24 cellular contexts compared by ENCODE assay signal in the genomic region with DNA sequence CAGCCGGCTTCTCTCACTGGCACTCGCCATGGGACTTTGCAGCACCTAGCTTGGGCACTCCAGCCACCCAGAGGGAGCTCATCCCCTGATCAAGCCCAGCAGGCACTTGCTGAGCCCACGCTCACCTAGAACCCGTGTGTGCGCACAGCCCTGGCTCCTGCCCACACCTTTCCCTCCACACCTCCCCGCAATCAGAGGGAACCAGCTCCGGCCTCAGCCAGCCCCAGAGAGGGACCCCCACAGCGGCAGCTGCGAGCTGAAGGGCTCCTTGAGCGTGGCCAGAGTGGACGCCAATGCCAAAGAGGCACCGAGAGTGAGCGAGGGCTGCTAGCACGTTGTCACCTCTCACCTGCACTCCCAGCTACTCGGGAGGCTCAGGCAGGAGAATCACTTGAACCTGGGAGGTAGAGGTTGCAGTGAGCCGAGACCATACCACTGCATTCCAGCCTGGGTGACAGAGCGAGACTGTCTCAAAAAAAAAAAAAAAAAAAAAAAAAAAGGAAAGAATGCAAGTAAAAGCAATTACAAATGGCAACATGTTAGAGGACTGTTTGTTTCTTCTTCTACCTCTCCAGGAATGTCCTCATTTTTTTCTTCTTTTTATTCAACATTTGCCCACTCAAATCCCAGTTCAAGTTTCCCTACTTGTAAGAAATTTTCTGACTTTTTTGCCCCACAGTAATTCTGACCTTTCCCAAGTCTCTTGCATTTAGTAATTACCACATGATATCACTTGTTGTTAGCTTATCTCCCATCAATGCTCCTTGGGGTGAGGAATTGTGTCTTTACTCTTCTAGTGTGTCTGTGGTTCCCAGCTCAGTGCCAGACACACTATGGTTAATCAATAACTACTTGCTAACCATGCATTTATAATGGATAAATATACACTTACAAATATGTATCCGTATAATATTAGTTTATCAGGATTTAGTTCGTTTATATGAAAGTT. TPM values are rescaled to one million over a fixed set of nuclear protein-coding genes. Genes with fewer than 3 reads are reported as not detected.
DNase-seq lines count a peak whose midpoint lies in the region; ATAC-seq, FAIRE-seq and TF ChIP-seq lines count a peak whose summit lies in the region.
"Had no signal": no experiment of that assay in that cellular context is flagged by ENCODE, and none has a peak within 500 bp of the region (broad histone marks: within the 10 kb centered on the region; RNA-seq: fewer than 3 reads in every experiment).

No MANE protein-coding gene starts in this region.

- H3K23ac ChIP-seq in mesendoderm (ENCODE audit: low read length) = no peak overlapping the region

- CTCF ChIA-PET in K562 (lab: Yijun Ruan, JAX; ENCODE audit: low intra/inter-chr PET ratio) = no interaction called here

- H3K4me3 ChIP-seq in K562 (no peak overlapping the region), mesendoderm (ENCODE audit: low read length) (no peak overlapping the region), testis (peak overlapping the region; percentile 4 to 46)
- H3K4me3 ChIP-seq: esophagus muscularis mucosa, hepatocyte, prostate gland, upper lobe of left lung had no signal

- POLR2A ChIA-PET in K562 (lab: Yijun Ruan, JAX) = interaction anchor here (1.1 to 2.0 kb wide), 5 partner anchors 8 to 18 kb away, joined by 3 to 8 read pairs (median 7); no protein-coding TSS in a partner anchor

- no peak overlapping the region for H4K5ac ChIP-seq in mesendoderm (ENCODE audit: low read length)

- H3K9me3 ChIP-seq in K562 (replicated peaks; ENCODE audit: control insufficient read depth, insufficient read depth, low read depth, low read length) = no peaks in the 10 kb centered on the region
- H3K9me3 ChIP-seq in testis = no peaks in the 10 kb centered on the region
- H3K9me3 ChIP-seq: esophagus muscularis mucosa, prostate gland, upper lobe of left lung had no signal

- intact Hi-C loops in K562 (cut with micrococcal nuclease) (no loop called here), testis (cut with DNase I; ENCODE audit: low total_unique reads) (no loop called here)

- FAIRE-seq in K562 (lab: Jason Lieb, UNC) = no peak
- FAIRE-seq: astrocyte, H1 had no signal

- H3K27ac ChIP-seq in K562 (ENCODE audit: extremely low read depth, low read depth, low read length) (no peak overlapping the region), mesendoderm (ENCODE audit: low read depth, low read length) (peak overlapping the region; percentile 42), testis (no peak overlapping the region)
- H3K27ac ChIP-seq: C4-2B, hepatocyte, prostate gland, upper lobe of left lung had no signal

- DNase-seq in K562 (ENCODE audit: extremely low read depth in 1 of 4, low spot score in 3 of 4) (no peak), mesendoderm (peak; percentile 82), testis (no peak), G401 (ENCODE audit: low spot score) (no peak)
- DNase-seq: foreskin fibroblast; HFFc6; IMR-90; left cardiac atrium; NCI-H1048; NCI-H446 treated with DMSO at 0.1 percent for 48 hours; NCI-H774; SIG-M5; stimulated activated CD4-positive, alpha-beta T cell treated with anti-CD3 and anti-CD28 coated beads, Interleukin-4, amount 100 ng/mL, for 24 hours; SW 1271 had no signal

- H3K18ac ChIP-seq in mesendoderm (ENCODE audit: low read length) = no peak overlapping the region

- no peak overlapping the region for H3K9ac ChIP-seq in K562 (ENCODE audit: insufficient read depth in 1 of 2, low read depth in 2 of 2, low read length in 2 of 2)
- H3K9ac ChIP-seq in mesendoderm (ENCODE audit: low read length) = no peak overlapping the region

- no peaks in the 10 kb centered on the region for H4K20me1 ChIP-seq in K562 (replicated peaks; ENCODE audit: control insufficient read depth, insufficient read depth, low read length)

- no peak overlapping the region for H2AK5ac ChIP-seq in mesendoderm (ENCODE audit: low read length)

- H2BK5ac ChIP-seq in mesendoderm (ENCODE audit: low read length) = peak overlapping the region; percentile 43

- H3K4me1 ChIP-seq in K562 (replicated peaks in 1 of 2; ENCODE audit: control insufficient read depth in 2 of 2, insufficient read depth in 2 of 2, low read length in 2 of 2) (peaks cover 9 to 13% of the 10 kb centered on the region in 2 experiments; a peak in 3 of 5 replicates), mesendoderm (ENCODE audit: control insufficient read depth, low read depth, low read length) (peaks cover 3% of the 10 kb centered on the region), testis (peaks cover 32% of the 10 kb centered on the region)
- H3K4me1 ChIP-seq: prostate gland had no signal

- H3K79me2 ChIP-seq in K562 (ENCODE audit: control insufficient read depth, insufficient read depth, low read length) = no peaks in the 10 kb centered on the region
- no peaks in the 10 kb centered on the region for H3K79me2 ChIP-seq in mesendoderm (ENCODE audit: control insufficient read depth, insufficient read depth, low read length)
- H3K79me2 ChIP-seq: hepatocyte had no signal

- no peak overlapping the region for H3K4ac ChIP-seq in mesendoderm (ENCODE audit: low read depth, low read length)

- no peak overlapping the region for H4K8ac ChIP-seq in mesendoderm (ENCODE audit: low read depth, low read length)

- H3K79me1 ChIP-seq in mesendoderm (ENCODE audit: low read length) = no peaks in the 10 kb centered on the region

- H3K27me3 ChIP-seq in K562 (ENCODE audit: control insufficient read depth in 2 of 2, insufficient read depth in 2 of 2, low read length in 2 of 2) (no peaks in the 10 kb centered on the region; a peak in 1 of 5 replicates), mesendoderm (ENCODE audit: insufficient read depth, low read length, poor library complexity) (no peaks in the 10 kb centered on the region), testis (no peaks in the 10 kb centered on the region)
- H3K27me3 ChIP-seq: esophagus muscularis mucosa, hepatocyte, upper lobe of left lung had no signal

- ATAC-seq in K562 (peak; percentile 10; the same call in 1 of the 3 replicates), HG03097 (IDR thresholded peaks at IDR 0.05; ENCODE audit: low FRiP score, unreplicated experiment) (no peak), HG03565 (IDR thresholded peaks at IDR 0.05; ENCODE audit: unreplicated experiment) (no peak)

- no peak for TF ChIP-seq EP300 in Ishikawa (IDR thresholded peaks at IDR 0.05; ENCODE audit: borderline replicate concordance)
- no peak for TF ChIP-seq EP300 in K562 (IDR thresholded peaks at IDR 0.05; ENCODE audit: low read length)

- H2BK15ac ChIP-seq in mesendoderm (replicated peaks; ENCODE audit: low read depth) = no peak overlapping the region

- no TSS peak for BruUV-seq in K562 (replicated peaks; lab: Mats Ljungman, UMichigan)

- no peaks in the 10 kb centered on the region for H3K9me1 ChIP-seq in K562 (ENCODE audit: control insufficient read depth, insufficient read depth, low read length)

- H3K56ac ChIP-seq in mesendoderm (ENCODE audit: low read length) = peak overlapping the region; percentile 0

- TF ChIP-seq POLR2A in K562 (conservative IDR thresholded peaks at IDR 0.05) (no peak), testis (IDR thresholded peaks at IDR 0.05) (no peak)

- TF ChIP-seq RAD21 in Ishikawa (IDR thresholded peaks at IDR 0.05; ENCODE audit: low read depth) (no peak), K562 (CRISPR knock-in tag; conservative IDR thresholded peaks at IDR 0.05 in 1 of 2, IDR thresholded peaks at IDR 0.05 in 1 of 2) (no peak)

- H2AFZ ChIP-seq in K562 (ENCODE audit: low read depth, low read length) = no peak overlapping the region
- H2AFZ ChIP-seq: hepatocyte had no signal

- H3K36me3 ChIP-seq in K562 (ENCODE audit: control insufficient read depth, insufficient read depth, low read length) = no peaks in the 10 kb centered on the region
- H3K36me3 ChIP-seq in mesendoderm (ENCODE audit: control insufficient read depth, insufficient read depth, low read length) = no peaks in the 10 kb centered on the region
- H3K36me3 ChIP-seq in testis (ENCODE audit: low read depth, missing control alignments) = no peaks in the 10 kb centered on the region
- H3K36me3 ChIP-seq: esophagus muscularis mucosa, prostate gland, upper lobe of left lung had no signal

- H2BK120ac ChIP-seq in mesendoderm (ENCODE audit: low read depth, low read length) = no peak overlapping the region

- in situ Hi-C loops in K562 (cut with MboI) (no loop called here), G401 (cut with HindIII; ENCODE audit: low sequenced_read_pairs) (no loop called here)

- 62% methylated on average over 15 of the region's 19 CpGs for WGBS in K562 (ENCODE audit: insufficient coverage, low coverage, missing lambda C conversion rate)
- WGBS in mesendoderm (ENCODE audit: extremely low coverage, insufficient coverage, low lambda C conversion rate) = 100% methylated on average over 1 of the region's 19 CpGs
- WGBS in testis, 2 donors = 64 to 72% methylated on average over 12 to 19 of the region's 19 CpGs

- H3K4me2 ChIP-seq in K562 (ENCODE audit: insufficient read depth, low read length) = no peak overlapping the region
- H3K4me2 ChIP-seq in mesendoderm (ENCODE audit: low read length) = no peak overlapping the region
- H3K4me2 ChIP-seq: hepatocyte had no signal

- TF ChIP-seq CTCF in K562 (IDR thresholded peaks at IDR 0.05 in 2 of 3, conservative IDR thresholded peaks at IDR 0.05 in 1 of 3; ENCODE audit: insufficient read depth in 2 of 3, low read depth in 1 of 3, low read length in 3 of 3) = no peak
- no peak for TF ChIP-seq CTCF in testis (IDR thresholded peaks at IDR 0.05)

RNA-seq across cellular contexts. Expression of a gene that starts 40.6 kb away (rescaled TPM):
- total RNA-seq in K562 (2011; cell fraction: chromatin; rRNA removed; ENCODE audit: low replicate concordance) = 39.5 and 67.1 TPM in 2 replicates
- 22.7 and 28.6 TPM in 2 replicates for total RNA-seq in K562 (2011; cell fraction: nucleolus; rRNA removed)
- total RNA-seq in K562 (2011; cell fraction: nucleoplasm; rRNA removed) = 36.4 and 54.3 TPM in 2 replicates
- 4.1 and 6.3 TPM in 2 replicates for total RNA-seq in K562 (2014; rRNA removed)
- total RNA-seq in K562 (2014; rRNA removed; fragmentation: Illumina TruSeq; extraction: Trizol) = 4.4 and 4.9 TPM in 2 replicates
- 2.9 and 3.6 TPM in 2 replicates for total RNA-seq in K562 (2015; rRNA removed; fragmentation: Illumina TruSeq; extraction: Trizol)
- total RNA-seq in K562 (2021) = 4.0 and 4.2 TPM in 2 replicates
- 7.9 and 10.0 TPM in 2 replicates for polyA plus RNA-seq in K562 (2011; rRNA removed)
- polyA plus RNA-seq in K562 (2011; cell fraction: cytosol; rRNA removed) = 2.8 and 4.2 TPM in 2 replicates
- polyA plus RNA-seq in K562 (2011; cell fraction: nucleus; rRNA removed) = 7.7 and 8.6 TPM in 2 replicates
- polyA plus RNA-seq in K562 (2012) = 2.7 and 8.7 TPM in 2 replicates
- polyA plus RNA-seq in K562 (2014; fragmentation: Illumina TruSeq; extraction: Trizol) = 3.5 and 4.1 TPM in 2 replicates
- 1 to 10 TPM; 1.6 to 1.8 TPM for polyA plus RNA-seq in K562 (2014; fragmentation: Nextera tagmentation; extraction: Ambion mirVana)
- polyA plus RNA-seq in K562 (2014; rRNA removed) = 3.1 and 4.4 TPM in 2 replicates
- polyA minus RNA-seq in K562 (2011; rRNA and poly(A)+ RNA removed) = 11.3 and 14.3 TPM in 2 replicates
- 2.3 and 3.1 TPM in 2 replicates for polyA minus RNA-seq in K562 (2011; cell fraction: cytosol; rRNA and poly(A)+ RNA removed)
- polyA minus RNA-seq in K562 (2011; cell fraction: nucleus; rRNA and poly(A)+ RNA removed) = 6.5 and 12.1 TPM in 2 replicates
- polyA plus RNA-seq in mesendoderm (2013, experiment 1 of 2) = 1.3 TPM
- polyA plus RNA-seq in mesendoderm (2013, experiment 2 of 2) = 0.92 TPM
- 10 to 100 TPM; 38.3 to 60.0 TPM for total RNA-seq in testis
- polyA plus RNA-seq in testis (ENCODE audit: insufficient read depth, low read depth, low replicate concordance) = 48.2 TPM
- 99.2 and 118 TPM in 2 replicates for total RNA-seq in G401 (2014; rRNA removed; shearing (Covaris generic))

Comparison
In these comparisons a context has a peak if more than half of its experiments do, and no peak if none do; other contexts are left out.
1. H3K4me3 ChIP-seq: peak in testis (2 of 2); none in K562 (single experiment) and mesendoderm (single experiment).